In genomic region chr17:7219812-7220592, GRCh38 we compare ENCODE assay signal across 1 cellular context.
TF ChIP-seq lines count a peak whose summit lies in the region.

Gene ACADVL, plus strand, starts transcription at chr17:7219938. Its CDS starts 47 bp downstream, at chr17:7219985.
Gene DLG4, minus strand, starts transcription at chr17:7219836.

TF ChIP-seq in H1, 55 proteins besides CTCF, POLR2A, EP300 and RAD21:
- TF ChIP-seq USF2 (IDR thresholded peaks at IDR 0.05; ENCODE audit: low read length) (0 out of 2 replicates have a peak, but pooled peaks have one; percentile 3), TAF1 (IDR thresholded peaks at IDR 0.05; ENCODE audit: low read depth, low read length) (peak; percentile 89), YY1 (IDR thresholded peaks at IDR 0.05; ENCODE audit: low read depth, low read length) (no peak), EGR1 (IDR thresholded peaks at IDR 0.05; ENCODE audit: borderline replicate concordance, low read depth, low read length) (peak; percentile 95), PHF8 (conservative IDR thresholded peaks at IDR 0.05; ENCODE audit: low read depth, low read length) (peak; percentile 72), TBP (IDR thresholded peaks at IDR 0.05; ENCODE audit: low read depth, low read length) (peak; percentile 76), POLR2AphosphoS5 (IDR thresholded peaks at IDR 0.05; ENCODE audit: low read depth, low read length) (peak; percentile 21), FOSL1 (IDR thresholded peaks at IDR 0.05; ENCODE audit: insufficient read depth, low read depth, low read length) (0 out of 2 replicates have a peak, but pooled peaks have one; percentile 33), RXRA (IDR thresholded peaks at IDR 0.05; ENCODE audit: insufficient read depth, low read depth, low read length) (peak; percentile 71; the same call in 1 of the 2 replicates), JUND (IDR thresholded peaks at IDR 0.05; ENCODE audit: low read length) (peak; percentile 80), RBBP5 (IDR thresholded peaks at IDR 0.05; ENCODE audit: borderline replicate concordance, low read depth, low read length) (0 out of 2 replicates have a peak, but pooled peaks have one; percentile 26), SIX5 (IDR thresholded peaks at IDR 0.05; ENCODE audit: low read depth, low read length) (peak; percentile 79), TAF7 (optimal IDR thresholded peaks at IDR 0.05; ENCODE audit: borderline replicate concordance, low read depth, low read length) (peak; percentile 22), GABPA (IDR thresholded peaks at IDR 0.05; ENCODE audit: borderline replicate concordance, insufficient read depth, low read length) (0 out of 2 replicates have a peak, but pooled peaks have one; percentile 29), SIRT6 (IDR thresholded peaks at IDR 0.05; ENCODE audit: low read length) (no peak), HDAC2 (IDR thresholded peaks at IDR 0.05; ENCODE audit: borderline replicate concordance in 1 of 2, low read depth in 2 of 2, low read length in 2 of 2) (0 out of 4 replicates have a peak, but pooled peaks of 1 of the 2 experiments have one; percentile 61), CREB1 (IDR thresholded peaks at IDR 0.05) (peak; percentile 84), CBX5 (IDR thresholded peaks at IDR 0.05; ENCODE audit: low read depth, low read length) (no peak), ASH2L (IDR thresholded peaks at IDR 0.05; ENCODE audit: low read length) (peak; percentile 44), MAFK (IDR thresholded peaks at IDR 0.05; ENCODE audit: low read depth, low read length) (peak; percentile 60; the same call in 1 of the 2 replicates), E2F6 (IDR thresholded peaks at IDR 0.05) (no peak; the same call in 1 of the 2 replicates), TCF12 (IDR thresholded peaks at IDR 0.05; ENCODE audit: low read depth, low read length) (no peak), CHD1 (IDR thresholded peaks at IDR 0.05; ENCODE audit: low read depth, low read length) (no peak), SP1 (IDR thresholded peaks at IDR 0.05; ENCODE audit: low read depth, low read length) (0 out of 2 replicates have a peak, but pooled peaks have one; percentile 49), SIN3A (conservative IDR thresholded peaks at IDR 0.05 in 1 of 2, IDR thresholded peaks at IDR 0.05 in 1 of 2; ENCODE audit: low read depth in 1 of 2, low read length in 2 of 2) (peak in 1 of 2 experiments; percentile 74; a peak in 2 of 4 replicates), BACH1 (IDR thresholded peaks at IDR 0.05; ENCODE audit: low read length) (peak; percentile 83)
